11 cellular contexts compared by ENCODE assay signal in genomic region chr20:62112368-62112767, GRCh38.
"Had no signal": no experiment of that assay in that cellular context is flagged by ENCODE, and none has a peak within 500 bp of the region (broad histone marks: within the 10 kb centered on the region; RNA-seq: fewer than 3 reads in every experiment).

No MANE protein-coding gene starts in this region.

- H3K4me3 ChIP-seq: GM23248, GM23338, HAP-1 had no signal

- H3K4me2 ChIP-seq: GM23338 had no signal

- H3K9ac ChIP-seq: GM23248 had no signal

- ATAC-seq: GM23338, HCT116 had no signal

- H3K36me3 ChIP-seq: HAP-1 had no signal

- H3K27ac ChIP-seq: GM23248 had no signal

- FAIRE-seq: H1, H54 had no signal

- H2AFZ ChIP-seq: GM23248, GM23338 had no signal

- DNase-seq: GM23248, GOT3, H7, H9, HCEC 1CT, HFFc6 had no signal

- H3K4me1 ChIP-seq: HAP-1 had no signal
